In the genomic region with DNA sequence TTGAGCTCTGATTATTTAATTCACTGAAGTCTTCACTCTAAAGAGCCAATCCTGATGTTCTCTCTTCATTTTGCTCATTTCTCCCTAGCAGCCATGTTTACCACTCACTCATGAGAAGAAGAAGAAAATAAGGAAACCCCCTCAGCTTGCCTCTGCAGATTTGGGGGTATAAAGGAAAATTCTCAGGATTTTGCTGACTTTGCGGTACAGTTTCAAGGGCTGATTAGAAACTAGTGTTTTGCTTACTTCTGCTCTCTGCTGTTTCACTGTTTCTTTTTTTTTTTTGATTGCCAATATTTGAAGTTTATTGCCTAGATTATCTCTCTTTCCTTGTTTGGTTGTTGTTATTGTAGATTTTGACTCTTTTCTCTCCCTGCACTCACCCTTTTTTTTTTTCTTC, we compare ENCODE assay signal across 2 cellular contexts.
A peak's percentile ranks its signal among the peaks of the same experiment; 100 is the strongest.
TF ChIP-seq lines count a peak whose summit lies in the region.

No MANE protein-coding gene starts in this region.

TF ChIP-seq in GM23338, 12 proteins besides CTCF, POLR2A, EP300 and RAD21 (continues in another document):
- no peak for TF ChIP-seq ZNF114 (CRISPR knock-in tag; IDR thresholded peaks at IDR 0.05)
- no peak for TF ChIP-seq POLR2AphosphoS5 (IDR thresholded peaks at IDR 0.05; ENCODE audit: low read depth)
- no peak for TF ChIP-seq JUNB (IDR thresholded peaks at IDR 0.05; ENCODE audit: unreplicated experiment)
- TF ChIP-seq NANOG (IDR thresholded peaks at IDR 0.05; ENCODE audit: borderline replicate concordance) = no peak
- TF ChIP-seq, protein P1, sequence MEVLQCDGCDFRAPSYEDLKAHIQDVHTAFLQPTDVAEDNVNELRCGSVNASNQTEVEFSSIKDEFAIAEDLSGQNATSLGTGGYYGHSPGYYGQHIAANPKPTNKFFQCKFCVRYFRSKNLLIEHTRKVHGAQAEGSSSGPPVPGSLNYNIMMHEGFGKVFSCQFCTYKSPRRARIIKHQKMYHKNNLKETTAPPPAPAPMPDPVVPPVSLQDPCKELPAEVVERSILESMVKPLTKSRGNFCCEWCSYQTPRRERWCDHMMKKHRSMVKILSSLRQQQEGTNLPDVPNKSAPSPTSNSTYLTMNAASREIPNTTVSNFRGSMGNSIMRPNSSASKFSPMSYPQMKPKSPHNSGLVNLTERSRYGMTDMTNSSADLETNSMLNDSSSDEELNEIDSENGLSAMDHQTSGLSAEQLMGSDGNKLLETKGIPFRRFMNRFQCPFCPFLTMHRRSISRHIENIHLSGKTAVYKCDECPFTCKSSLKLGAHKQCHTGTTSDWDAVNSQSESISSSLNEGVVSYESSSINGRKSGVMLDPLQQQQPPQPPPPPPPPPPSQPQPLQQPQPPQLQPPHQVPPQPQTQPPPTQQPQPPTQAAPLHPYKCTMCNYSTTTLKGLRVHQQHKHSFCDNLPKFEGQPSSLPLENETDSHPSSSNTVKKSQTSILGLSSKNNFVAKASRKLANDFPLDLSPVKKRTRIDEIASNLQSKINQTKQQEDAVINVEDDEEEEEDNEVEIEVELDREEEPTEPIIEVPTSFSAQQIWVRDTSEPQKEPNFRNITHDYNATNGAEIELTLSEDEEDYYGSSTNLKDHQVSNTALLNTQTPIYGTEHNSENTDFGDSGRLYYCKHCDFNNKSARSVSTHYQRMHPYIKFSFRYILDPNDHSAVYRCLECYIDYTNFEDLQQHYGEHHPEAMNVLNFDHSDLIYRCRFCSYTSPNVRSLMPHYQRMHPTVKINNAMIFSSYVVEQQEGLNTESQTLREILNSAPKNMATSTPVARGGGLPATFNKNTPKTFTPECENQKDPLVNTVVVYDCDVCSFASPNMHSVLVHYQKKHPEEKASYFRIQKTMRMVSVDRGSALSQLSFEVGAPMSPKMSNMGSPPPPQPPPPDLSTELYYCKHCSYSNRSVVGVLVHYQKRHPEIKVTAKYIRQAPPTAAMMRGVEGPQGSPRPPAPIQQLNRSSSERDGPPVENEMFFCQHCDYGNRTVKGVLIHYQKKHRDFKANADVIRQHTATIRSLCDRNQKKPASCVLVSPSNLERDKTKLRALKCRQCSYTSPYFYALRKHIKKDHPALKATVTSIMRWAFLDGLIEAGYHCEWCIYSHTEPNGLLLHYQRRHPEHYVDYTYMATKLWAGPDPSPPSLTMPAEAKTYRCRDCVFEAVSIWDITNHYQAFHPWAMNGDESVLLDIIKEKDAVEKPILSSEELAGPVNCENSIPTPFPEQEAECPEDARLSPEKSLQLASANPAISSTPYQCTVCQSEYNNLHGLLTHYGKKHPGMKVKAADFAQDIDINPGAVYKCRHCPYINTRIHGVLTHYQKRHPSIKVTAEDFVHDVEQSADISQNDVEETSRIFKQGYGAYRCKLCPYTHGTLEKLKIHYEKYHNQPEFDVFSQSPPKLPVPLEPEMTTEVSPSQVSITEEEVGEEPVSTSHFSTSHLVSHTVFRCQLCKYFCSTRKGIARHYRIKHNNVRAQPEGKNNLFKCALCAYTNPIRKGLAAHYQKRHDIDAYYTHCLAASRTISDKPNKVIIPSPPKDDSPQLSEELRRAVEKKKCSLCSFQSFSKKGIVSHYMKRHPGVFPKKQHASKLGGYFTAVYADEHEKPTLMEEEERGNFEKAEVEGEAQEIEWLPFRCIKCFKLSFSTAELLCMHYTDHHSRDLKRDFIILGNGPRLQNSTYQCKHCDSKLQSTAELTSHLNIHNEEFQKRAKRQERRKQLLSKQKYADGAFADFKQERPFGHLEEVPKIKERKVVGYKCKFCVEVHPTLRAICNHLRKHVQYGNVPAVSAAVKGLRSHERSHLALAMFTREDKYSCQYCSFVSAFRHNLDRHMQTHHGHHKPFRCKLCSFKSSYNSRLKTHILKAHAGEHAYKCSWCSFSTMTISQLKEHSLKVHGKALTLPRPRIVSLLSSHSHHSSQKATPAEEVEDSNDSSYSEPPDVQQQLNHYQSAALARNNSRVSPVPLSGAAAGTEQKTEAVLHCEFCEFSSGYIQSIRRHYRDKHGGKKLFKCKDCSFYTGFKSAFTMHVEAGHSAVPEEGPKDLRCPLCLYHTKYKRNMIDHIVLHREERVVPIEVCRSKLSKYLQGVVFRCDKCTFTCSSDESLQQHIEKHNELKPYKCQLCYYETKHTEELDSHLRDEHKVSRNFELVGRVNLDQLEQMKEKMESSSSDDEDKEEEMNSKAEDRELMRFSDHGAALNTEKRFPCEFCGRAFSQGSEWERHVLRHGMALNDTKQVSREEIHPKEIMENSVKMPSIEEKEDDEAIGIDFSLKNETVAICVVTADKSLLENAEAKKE (CRISPR knock-in tag; IDR thresholded peaks at IDR 0.05) = no peak
- no peak for TF ChIP-seq ZNF331 (CRISPR knock-in tag; IDR thresholded peaks at IDR 0.05; ENCODE audit: low read depth)
- TF ChIP-seq, protein P2, sequence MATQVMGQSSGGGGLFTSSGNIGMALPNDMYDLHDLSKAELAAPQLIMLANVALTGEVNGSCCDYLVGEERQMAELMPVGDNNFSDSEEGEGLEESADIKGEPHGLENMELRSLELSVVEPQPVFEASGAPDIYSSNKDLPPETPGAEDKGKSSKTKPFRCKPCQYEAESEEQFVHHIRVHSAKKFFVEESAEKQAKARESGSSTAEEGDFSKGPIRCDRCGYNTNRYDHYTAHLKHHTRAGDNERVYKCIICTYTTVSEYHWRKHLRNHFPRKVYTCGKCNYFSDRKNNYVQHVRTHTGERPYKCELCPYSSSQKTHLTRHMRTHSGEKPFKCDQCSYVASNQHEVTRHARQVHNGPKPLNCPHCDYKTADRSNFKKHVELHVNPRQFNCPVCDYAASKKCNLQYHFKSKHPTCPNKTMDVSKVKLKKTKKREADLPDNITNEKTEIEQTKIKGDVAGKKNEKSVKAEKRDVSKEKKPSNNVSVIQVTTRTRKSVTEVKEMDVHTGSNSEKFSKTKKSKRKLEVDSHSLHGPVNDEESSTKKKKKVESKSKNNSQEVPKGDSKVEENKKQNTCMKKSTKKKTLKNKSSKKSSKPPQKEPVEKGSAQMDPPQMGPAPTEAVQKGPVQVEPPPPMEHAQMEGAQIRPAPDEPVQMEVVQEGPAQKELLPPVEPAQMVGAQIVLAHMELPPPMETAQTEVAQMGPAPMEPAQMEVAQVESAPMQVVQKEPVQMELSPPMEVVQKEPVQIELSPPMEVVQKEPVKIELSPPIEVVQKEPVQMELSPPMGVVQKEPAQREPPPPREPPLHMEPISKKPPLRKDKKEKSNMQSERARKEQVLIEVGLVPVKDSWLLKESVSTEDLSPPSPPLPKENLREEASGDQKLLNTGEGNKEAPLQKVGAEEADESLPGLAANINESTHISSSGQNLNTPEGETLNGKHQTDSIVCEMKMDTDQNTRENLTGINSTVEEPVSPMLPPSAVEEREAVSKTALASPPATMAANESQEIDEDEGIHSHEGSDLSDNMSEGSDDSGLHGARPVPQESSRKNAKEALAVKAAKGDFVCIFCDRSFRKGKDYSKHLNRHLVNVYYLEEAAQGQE (IDR thresholded peaks at IDR 0.05; ENCODE audit: unreplicated experiment) = no peak
- TF ChIP-seq STAT1 (IDR thresholded peaks at IDR 0.05; ENCODE audit: unreplicated experiment) = no peak
- no peak for TF ChIP-seq EZH2 (IDR thresholded peaks at IDR 0.05; ENCODE audit: low read depth, unreplicated experiment)
- TF ChIP-seq EZH2phosphoT487 (IDR thresholded peaks at IDR 0.05; ENCODE audit: unreplicated experiment) = no peak

TF ChIP-seq in HepG2, 621 proteins besides CTCF, POLR2A, EP300 and RAD21:
- TF ChIP-seq MAFF (IDR thresholded peaks at IDR 0.05; ENCODE audit: low read depth, low read length) (peak; percentile 90), FOXA3 (CRISPR knock-in tag; IDR thresholded peaks at IDR 0.05) (no peak), MAFK (conservative IDR thresholded peaks at IDR 0.05 in 1 of 2, IDR thresholded peaks at IDR 0.05 in 1 of 2; ENCODE audit: low read length in 2 of 2) (peak; percentile 87 to 93)
TF ChIP-seq in HepG2: peak in this region for 2.
